In genomic region chr7:156445997-156446761, GRCh38 we compare ENCODE assay signal across 33 cellular contexts.
"Had no signal": no experiment of that assay in that cellular context is flagged by ENCODE, and none has a peak within 500 bp of the region (broad histone marks: within the 10 kb centered on the region; RNA-seq: fewer than 3 reads in every experiment).

No MANE protein-coding gene starts in this region.

- H3K4me3 Mint-ChIP-seq: activated CD4-positive, alpha-beta T cell treated with anti-CD3 and anti-CD28 coated beads for 36 hours; activated CD4-positive, alpha-beta T cell treated with anti-CD3 and anti-CD28 coated beads, Interleukin-2, amount 10 ng/mL, durations not matched to agents 7 days and 5 days; activated CD8-positive, alpha-beta T cell treated with anti-CD3 and anti-CD28 coated beads, Interleukin-2, amount 10 ng/mL, durations not matched to agents 7 days and 5 days; activated naive CD4-positive, alpha-beta T cell treated with anti-CD3 and anti-CD28 coated beads, Interleukin-2, amount 50 U/mL, for 24 hours; activated naive CD8-positive, alpha-beta T cell treated with anti-CD3 and anti-CD28 coated beads, Interleukin-2, amount 10 ng/mL, durations not matched to agents 7 days and 5 days; activated T-cell treated with anti-CD3 and anti-CD28 coated beads, Interleukin-2, amount 50 U/mL, for 72 hours; activated T-helper 17 cell treated with anti-CD3 and anti-CD28 coated beads, Interleukin-2, amount 50 U/mL, for 72 hours; T-helper 1 cell treated with Interleukin-12 subunit alpha and Interleukin-12 subunit beta and Interleukin-4 antibody, amounts not matched to agents 30 μg/mL and 1 μg/mL, for 36 hours; T-helper 2 cell treated with Interferon-gamma antibody and Interleukin-4, amounts not matched to agents 5 μg/mL and 100 μg/mL, for 36 hours; WTC11 had no signal

- H3K36me3 Mint-ChIP-seq: activated naive CD4-positive, alpha-beta T cell treated with anti-CD3 and anti-CD28 coated beads, Interleukin-2, amount 50 U/mL, for 24 hours; activated naive CD8-positive, alpha-beta T cell treated with anti-CD3 and anti-CD28 coated beads, Interleukin-2, amount 10 ng/mL, durations not matched to agents 7 days and 5 days had no signal

- FAIRE-seq: TTC549 had no signal

- H3K27me3 Mint-ChIP-seq: activated CD4-positive, alpha-beta T cell treated with anti-CD3 and anti-CD28 coated beads, Interleukin-2, amount 10 ng/mL, durations not matched to agents 7 days and 5 days had no signal

- H3K27ac Mint-ChIP-seq: activated CD4-positive, alpha-beta T cell treated with anti-CD3 and anti-CD28 coated beads for 36 hours; activated CD4-positive, alpha-beta T cell treated with anti-CD3 and anti-CD28 coated beads, Interleukin-2, amount 10 ng/mL, durations not matched to agents 7 days and 5 days; activated CD8-positive, alpha-beta T cell treated with anti-CD3 and anti-CD28 coated beads, Interleukin-2, amount 10 ng/mL, durations not matched to agents 7 days and 5 days; activated naive CD4-positive, alpha-beta T cell treated with anti-CD3 and anti-CD28 coated beads, Interleukin-2, amount 50 U/mL, for 24 hours; activated naive CD8-positive, alpha-beta T cell treated with anti-CD3 and anti-CD28 coated beads, Interleukin-2, amount 10 ng/mL, durations not matched to agents 7 days and 5 days; activated T-cell treated with anti-CD3 and anti-CD28 coated beads, Interleukin-2, amount 50 U/mL, for 72 hours; activated T-helper 17 cell treated with anti-CD3 and anti-CD28 coated beads, Interleukin-2, amount 50 U/mL, for 72 hours; T-helper 1 cell treated with Interleukin-12 subunit alpha and Interleukin-12 subunit beta and Interleukin-4 antibody, amounts not matched to agents 30 μg/mL and 1 μg/mL, for 36 hours; T-helper 2 cell treated with Interferon-gamma antibody and Interleukin-4, amounts not matched to agents 5 μg/mL and 100 μg/mL, for 36 hours; WTC11 had no signal

- H3K4me1 Mint-ChIP-seq: activated CD4-positive, alpha-beta T cell treated with anti-CD3 and anti-CD28 coated beads for 36 hours; activated CD4-positive, alpha-beta T cell treated with anti-CD3 and anti-CD28 coated beads, Interleukin-2, amount 10 ng/mL, durations not matched to agents 7 days and 5 days; activated naive CD4-positive, alpha-beta T cell treated with anti-CD3 and anti-CD28 coated beads, Interleukin-2, amount 50 U/mL, for 24 hours; activated naive CD8-positive, alpha-beta T cell treated with anti-CD3 and anti-CD28 coated beads, Interleukin-2, amount 10 ng/mL, durations not matched to agents 7 days and 5 days; activated T-helper 17 cell treated with anti-CD3 and anti-CD28 coated beads, Interleukin-2, amount 50 U/mL, for 72 hours had no signal

- ATAC-seq: activated CD4-positive, alpha-beta T cell treated with anti-CD3 and anti-CD28 coated beads for 36 hours; activated CD4-positive, CD25-positive, alpha-beta regulatory T cell treated with anti-CD3 and anti-CD28 coated beads, Interleukin-2, amount 50 U/mL, for 24 hours; activated CD8-positive, alpha-beta T cell treated with anti-CD3 and anti-CD28 coated beads, Interleukin-2, amount 10 ng/mL, durations not matched to agents 7 days and 5 days; activated T-cell treated with anti-CD3 and anti-CD28 coated beads, Interleukin-2, amount 50 U/mL, for 72 hours; activated T-helper 17 cell treated with anti-CD3 and anti-CD28 coated beads, Interleukin-2, amount 50 U/mL, for 72 hours; Panc1; WTC11 had no signal

- H3K27ac ChIP-seq: ascending aorta, cardiac muscle cell, KMS-11, SJCRH30, SK-N-MC had no signal

- H3K9me3 Mint-ChIP-seq: activated CD4-positive, alpha-beta T cell treated with anti-CD3 and anti-CD28 coated beads, Interleukin-2, amount 10 ng/mL, durations not matched to agents 7 days and 5 days; activated naive CD4-positive, alpha-beta T cell treated with anti-CD3 and anti-CD28 coated beads, Interleukin-2, amount 50 U/mL, for 24 hours; activated naive CD8-positive, alpha-beta T cell treated with anti-CD3 and anti-CD28 coated beads, Interleukin-2, amount 10 ng/mL, durations not matched to agents 7 days and 5 days; activated T-cell treated with anti-CD3 and anti-CD28 coated beads, Interleukin-2, amount 50 U/mL, for 72 hours; activated T-helper 17 cell treated with anti-CD3 and anti-CD28 coated beads, Interleukin-2, amount 50 U/mL, for 72 hours; T-helper 1 cell treated with Interleukin-12 subunit alpha and Interleukin-12 subunit beta and Interleukin-4 antibody, amounts not matched to agents 30 μg/mL and 1 μg/mL, for 36 hours; T-helper 2 cell treated with Interferon-gamma antibody and Interleukin-4, amounts not matched to agents 5 μg/mL and 100 μg/mL, for 36 hours had no signal

- DNase-seq: activated CD4-positive, alpha-beta T cell treated with anti-CD3 and anti-CD28 coated beads for 36 hours; activated CD4-positive, alpha-beta T cell treated with anti-CD3 and anti-CD28 coated beads, Interleukin-2, amount 10 ng/mL, durations not matched to agents 7 days and 5 days; activated CD4-positive, alpha-beta T cell treated with anti-CD3 and anti-CD28 coated beads, Interleukin-2, amount 50 U/mL, for 48 hours; activated CD8-positive, alpha-beta memory T cell treated with anti-CD3 and anti-CD28 coated beads, Interleukin-2, amount 50 U/mL, for 48 hours; activated CD8-positive, alpha-beta T cell treated with anti-CD3 and anti-CD28 coated beads, Interleukin-2, amount 10 ng/mL, durations not matched to agents 7 days and 5 days; activated effector memory CD4-positive, alpha-beta T cell treated with anti-CD3 and anti-CD28 coated beads, Interleukin-2, amount 50 U/mL, for 16 hours; activated naive CD4-positive, alpha-beta T cell; activated naive CD8-positive, alpha-beta T cell treated with anti-CD3 and anti-CD28 coated beads, Interleukin-2, amount 10 ng/mL, durations not matched to agents 7 days and 5 days; activated T-cell treated with anti-CD3 and anti-CD28 coated beads, Interleukin-2, amount 50 U/mL, for 72 hours; amygdala; MM.1S; MV-4-11; NCI-H1092; NCI-H1417 treated with DMSO at 0.1 percent for 48 hours; NCI-H187 treated with DMSO at 0.1 percent for 48 hours; NCI-H2081; NCI-H226; NCI-H446 treated with DMSO at 0.1 percent for 48 hours; NCI-H524 treated with DMSO at 0.1 percent for 48 hours; SHP77; SJCRH30 had no signal
